In genomic region chr18:54561864-54562263, GRCh38 we compare ENCODE assay signal across 31 cellular contexts. TPM values are rescaled to one million over a fixed set of nuclear protein-coding genes. Genes with fewer than 3 reads are reported as not detected.
"Had no signal": no experiment of that assay in that cellular context is flagged by ENCODE, and none has a peak within 500 bp of the region (broad histone marks: within the 10 kb centered on the region; RNA-seq: fewer than 3 reads in every experiment).

No MANE protein-coding gene starts in this region.

- H3K4me1 Mint-ChIP-seq: naive thymus-derived CD4-positive, alpha-beta T cell; nephron; neural progenitor cell; stimulated activated memory B cell treated with anti-CD40 and anti-IgM and Interleukin-4, amounts not matched to agents 10 μg/mL and 1 μg/mL and 100 μg/mL, for 72 hours had no signal

- ATAC-seq: gastrocnemius medialis; left lung; naive thymus-derived CD4-positive, alpha-beta T cell; right cardiac atrium; stimulated activated memory B cell treated with anti-CD40 and anti-IgM and Interleukin-4, amounts not matched to agents 10 μg/mL and 1 μg/mL and 100 μg/mL, for 72 hours; stimulated activated naive CD8-positive, alpha-beta T cell treated with anti-CD3 and anti-CD28 coated beads, Interleukin-15, Interleukin-2, amounts not matched to agents 100 U/mL and 50 U/mL, for 24 hours had no signal

- H3K4me1 ChIP-seq: esophagus squamous epithelium, gastrocnemius medialis, left lung, neural progenitor cell, prostate gland, spleen, testis, tibial artery, upper lobe of left lung had no signal

- DNase-seq: dermis blood vessel endothelial cell; effector memory CD4-positive, alpha-beta T cell; esophagus squamous epithelium; gastrocnemius medialis; head of caudate nucleus; left lung; mesenchymal stem cell; naive thymus-derived CD4-positive, alpha-beta T cell; right cardiac atrium; spleen; stimulated activated CD4-positive, alpha-beta T cell treated with anti-CD3 and anti-CD28 coated beads, Interleukin-4, amount 100 ng/mL, for 4 hours; stimulated activated naive CD8-positive, alpha-beta T cell treated with anti-CD3 and anti-CD28 coated beads, Interleukin-15, Interleukin-2, amounts not matched to agents 100 U/mL and 50 U/mL, for 24 hours; substantia nigra; testis; tibial artery; upper lobe of left lung had no signal

- H3K9me3 ChIP-seq: esophagus squamous epithelium, gastrocnemius medialis, left lung, prostate gland, spleen, testis, tibial artery, upper lobe of left lung had no signal

- H3K27me3 ChIP-seq: esophagus squamous epithelium, gastrocnemius medialis, left lung, neural progenitor cell, spleen, testis, tibial artery, upper lobe of left lung had no signal

- H3K27ac ChIP-seq: coronary artery, esophagus squamous epithelium, gastrocnemius medialis, left lung, neural progenitor cell, prostate gland, skin epidermis, spleen, testis, tibial artery, upper lobe of left lung had no signal

- H3K27me3 Mint-ChIP-seq: stimulated activated memory B cell treated with anti-CD40 and anti-IgM and Interleukin-4, amounts not matched to agents 10 μg/mL and 1 μg/mL and 100 μg/mL, for 72 hours had no signal

- H3K4me3 Mint-ChIP-seq: mesothelial cell of epicardium; naive thymus-derived CD4-positive, alpha-beta T cell; nephron; neural progenitor cell; stimulated activated memory B cell treated with anti-CD40 and anti-IgM and Interleukin-4, amounts not matched to agents 10 μg/mL and 1 μg/mL and 100 μg/mL, for 72 hours had no signal

- H3K36me3 Mint-ChIP-seq: mesothelial cell of epicardium; naive thymus-derived CD4-positive, alpha-beta T cell; neural progenitor cell; stimulated activated memory B cell treated with anti-CD40 and anti-IgM and Interleukin-4, amounts not matched to agents 10 μg/mL and 1 μg/mL and 100 μg/mL, for 72 hours had no signal

- H3K36me3 ChIP-seq: esophagus squamous epithelium, gastrocnemius medialis, left lung, neural progenitor cell, prostate gland, spleen, tibial artery, upper lobe of left lung had no signal

- H3K9me3 Mint-ChIP-seq: mesothelial cell of epicardium; naive thymus-derived CD4-positive, alpha-beta T cell; nephron; neural progenitor cell; stimulated activated memory B cell treated with anti-CD40 and anti-IgM and Interleukin-4, amounts not matched to agents 10 μg/mL and 1 μg/mL and 100 μg/mL, for 72 hours had no signal

- H3K27ac Mint-ChIP-seq: mesothelial cell of epicardium; naive thymus-derived CD4-positive, alpha-beta T cell; neural progenitor cell; stimulated activated memory B cell treated with anti-CD40 and anti-IgM and Interleukin-4, amounts not matched to agents 10 μg/mL and 1 μg/mL and 100 μg/mL, for 72 hours had no signal

- H3K4me3 ChIP-seq: coronary artery, esophagus squamous epithelium, gastrocnemius medialis, left lung, neural progenitor cell, prostate gland, skin epidermis, spleen, testis, tibial artery, upper lobe of left lung had no signal

RNA-seq across cellular contexts. Expression of gene DYNAP, which starts 29.2 kb away (rescaled TPM):
- total RNA-seq: dermis blood vessel endothelial cell; endothelial cell of umbilical vein; epithelial cell of proximal tubule; gastrocnemius medialis; glomerular endothelial cell; left lung; lower leg skin; lung microvascular endothelial cell; mesothelial cell of epicardium; mucosa of gallbladder; naive thymus-derived CD4-positive, alpha-beta T cell; osteocyte; prostate gland; right cardiac atrium; upper lobe of left lung had no signal
- polyA plus RNA-seq: endothelial cell of umbilical vein; keratinocyte; naive thymus-derived CD4-positive, alpha-beta T cell; right cardiac atrium had no signal
